In the genomic region with DNA sequence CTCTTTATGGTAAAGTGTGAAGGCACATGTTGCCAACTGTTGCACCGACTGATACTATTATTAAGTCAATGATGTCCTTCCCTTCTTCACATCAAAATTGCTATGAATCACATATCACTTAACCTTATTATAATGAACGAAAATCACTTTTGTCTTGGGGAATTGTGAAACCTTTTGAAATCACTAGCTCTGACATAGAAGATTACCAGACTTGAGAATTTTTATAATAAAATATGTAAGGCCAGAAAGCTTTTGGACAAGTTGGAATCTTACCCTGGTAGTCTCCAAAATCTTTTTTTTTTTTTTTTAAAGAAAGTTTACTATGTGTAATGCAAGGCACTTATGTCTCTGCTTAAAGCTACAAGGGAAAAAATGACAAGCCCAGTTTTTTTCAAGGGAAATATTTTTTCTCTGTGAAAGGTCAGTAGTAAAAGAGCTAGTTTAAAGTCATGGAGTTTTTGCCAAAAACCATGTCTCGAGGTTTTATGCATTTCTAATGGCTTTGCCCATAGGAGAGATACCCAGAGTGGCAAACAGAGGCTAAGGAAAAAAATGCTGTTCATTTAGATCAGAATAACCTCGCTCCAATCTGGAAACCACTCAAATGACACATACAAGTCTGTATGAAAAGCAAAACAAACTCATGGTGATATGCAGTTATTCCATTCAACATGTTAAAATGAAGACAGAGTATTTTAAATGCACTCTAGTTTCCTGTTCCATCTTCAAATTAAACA, we compare ENCODE assay signal across 17 cellular contexts. TPM values are rescaled to one million over a fixed set of nuclear protein-coding genes. Genes with fewer than 3 reads are reported as not detected.
DNase-seq lines count a peak whose midpoint lies in the region; ATAC-seq, FAIRE-seq and TF ChIP-seq lines count a peak whose summit lies in the region.
"Had no signal": no experiment of that assay in that cellular context is flagged by ENCODE, and none has a peak within 500 bp of the region (broad histone marks: within the 10 kb centered on the region; RNA-seq: fewer than 3 reads in every experiment).

No MANE protein-coding gene starts in this region.

- in situ Hi-C loops in astrocyte of the cerebellum (cut with HindIII; ENCODE audit: low sequenced_read_pairs) = no loop called here

- FAIRE-seq in A549 (lab: Jason Lieb, UNC) = no peak
- FAIRE-seq: frontal cortex, GM18507, TTC549 had no signal

- DNase-seq in A549 (ENCODE audit: low read depth in 1 of 2, low spot score in 1 of 2) (no peak), HCEC 1CT (peak; percentile 44), astrocyte of the cerebellum (ENCODE audit: low read depth) (peak; percentile 15), NCI-H2227 (lab: John Stamatoyannopoulos, UW; ENCODE audit: unreplicated experiment) (no peak), MV-4-11 (lab: John Stamatoyannopoulos, UW) (no peak), NCI-H526 treated with DMSO at 0.1 percent for 48 hours (lab: John Stamatoyannopoulos, UW) (no peak)
- DNase-seq: cortex of kidney, H7, NCI-H2029, SIG-M5 had no signal

- H3K4me2 ChIP-seq in A549 = peak overlapping the region; percentile 85
- H3K4me2 ChIP-seq: BLaER1 had no signal

- TF ChIP-seq CTCF in A549 (IDR thresholded peaks at IDR 0.05) (no peak), astrocyte of the cerebellum (IDR thresholded peaks at IDR 0.05; ENCODE audit: low read depth, low read length, missing control alignments) (no peak)

- H3K4me1 ChIP-seq in A549 = peaks cover 44% of the 10 kb centered on the region
- H3K4me1 ChIP-seq in mesodermal cell (ENCODE audit: control insufficient read depth, insufficient read depth, low read length, poor library complexity, severe bottlenecking) = peaks cover 19% of the 10 kb centered on the region
- H3K4me1 ChIP-seq: BLaER1, parathyroid adenoma had no signal

- CTCF ChIA-PET in A549 (lab: Yijun Ruan, JAX) = interaction anchor here (0.6 to 1.7 kb wide), 4 partner anchors 40 to 379 kb away, joined by 3 to 4 read pairs (median 4); no protein-coding TSS in a partner anchor

- WGBS in A549 (ENCODE audit: missing lambda C conversion rate) = 76% methylated on average over 4 of the region's 4 CpGs
- WGBS in mesodermal cell (ENCODE audit: insufficient coverage in 2 of 2), 2 experiments = 83 to 100% methylated on average over 1 of the region's 4 CpGs

- H3K36me3 ChIP-seq in mesodermal cell (ENCODE audit: control insufficient read depth, insufficient read depth, low read length) = no peaks in the 10 kb centered on the region
- H3K36me3 ChIP-seq: BLaER1 had no signal

- no peak for TF ChIP-seq RAD21 in A549 (conservative IDR thresholded peaks at IDR 0.05 in 1 of 2, IDR thresholded peaks at IDR 0.05 in 1 of 2)

- H3K27ac ChIP-seq in A549 = peak overlapping the region; percentile 83 to 86
- H3K27ac ChIP-seq in mesodermal cell (ENCODE audit: low read depth, low read length, severe bottlenecking) = peak overlapping the region; percentile 83
- H3K27ac ChIP-seq: BLaER1, parathyroid adenoma had no signal

- ATAC-seq in A549 (no peak), esophagus mucosa (no peak)

- no peak for TF ChIP-seq EP300 in A549 (IDR thresholded peaks at IDR 0.05)

- H3K4me3 ChIP-seq in A549 (no peak overlapping the region), astrocyte of the cerebellum (ENCODE audit: low read depth, low read length) (no peak overlapping the region), mesodermal cell (ENCODE audit: extremely low read depth, insufficient read depth, low read length, poor library complexity, severe bottlenecking) (no peak overlapping the region)
- H3K4me3 ChIP-seq: BLaER1 had no signal

- TF ChIP-seq POLR2A in A549 (IDR thresholded peaks at IDR 0.05; ENCODE audit: low read length) = no peak

- POLR2A ChIA-PET in A549 (lab: Yijun Ruan, JAX) = interaction anchor here (0.7 to 2.0 kb wide), 3 partner anchors 36 to 330 kb away, joined by 5 to 9 read pairs (median 5); a partner anchor contains a TSS

- no peaks in the 10 kb centered on the region for H3K9me3 ChIP-seq in A549
- no peaks in the 10 kb centered on the region for H3K9me3 ChIP-seq in mesodermal cell (ENCODE audit: control insufficient read depth, low read length)
- H3K9me3 ChIP-seq: BLaER1 had no signal

TF ChIP-seq in A549, 52 proteins besides CTCF, POLR2A, EP300 and RAD21:
- no peak for TF ChIP-seq MAFK (IDR thresholded peaks at IDR 0.05; ENCODE audit: partially characterized antibody)
- no peak for TF ChIP-seq HDAC2 (IDR thresholded peaks at IDR 0.05)
- no peak for TF ChIP-seq PHF8 (IDR thresholded peaks at IDR 0.05; ENCODE audit: borderline replicate concordance, low read depth)
- TF ChIP-seq KDM5A (IDR thresholded peaks at IDR 0.05) = no peak
- TF ChIP-seq BHLHE40 (IDR thresholded peaks at IDR 0.05; ENCODE audit: low read depth, low read length) = no peak
- TF ChIP-seq, protein P1, sequence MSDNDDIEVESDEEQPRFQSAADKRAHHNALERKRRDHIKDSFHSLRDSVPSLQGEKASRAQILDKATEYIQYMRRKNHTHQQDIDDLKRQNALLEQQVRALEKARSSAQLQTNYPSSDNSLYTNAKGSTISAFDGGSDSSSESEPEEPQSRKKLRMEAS (IDR thresholded peaks at IDR 0.05) = no peak
- TF ChIP-seq, protein P2, sequence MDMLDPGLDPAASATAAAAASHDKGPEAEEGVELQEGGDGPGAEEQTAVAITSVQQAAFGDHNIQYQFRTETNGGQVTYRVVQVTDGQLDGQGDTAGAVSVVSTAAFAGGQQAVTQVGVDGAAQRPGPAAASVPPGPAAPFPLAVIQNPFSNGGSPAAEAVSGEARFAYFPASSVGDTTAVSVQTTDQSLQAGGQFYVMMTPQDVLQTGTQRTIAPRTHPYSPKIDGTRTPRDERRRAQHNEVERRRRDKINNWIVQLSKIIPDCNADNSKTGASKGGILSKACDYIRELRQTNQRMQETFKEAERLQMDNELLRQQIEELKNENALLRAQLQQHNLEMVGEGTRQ (IDR thresholded peaks at IDR 0.05) = no peak
- no peak for TF ChIP-seq ZSCAN20 (CRISPR knock-in tag; IDR thresholded peaks at IDR 0.05)

RNA-seq across cellular contexts. Expression of a gene that starts 36.7 kb away (rescaled TPM):
- 24.2 and 26.1 TPM in 2 replicates for polyA plus RNA-seq in A549 (2011; rRNA removed)
- 2.7 and 3.9 TPM in 2 replicates for polyA plus RNA-seq in A549 (2012; cell fraction: cytosol; rRNA removed)
- 2.1 and 2.2 TPM in 2 replicates for polyA plus RNA-seq in A549 (2012; cell fraction: nucleus; rRNA removed)
- 10.5 to 11.0 TPM (median 10.6 TPM) in 3 replicates for polyA plus RNA-seq in A549 (2017; fragmentation: RNase III; extraction: RNeasy Plus Mini Kit Qiagen cat#74134 plus additional on column Dnase treatment)
- polyA minus RNA-seq in A549 (2011; rRNA and poly(A)+ RNA removed) = 34.7 and 47.2 TPM in 2 replicates
- 25.0 TPM for polyA plus RNA-seq in mesodermal cell (2013, experiment 1 of 2)
- 25.6 TPM for polyA plus RNA-seq in mesodermal cell (2013, experiment 2 of 2)
- total RNA-seq in esophagus mucosa = 18.2 TPM

Comparison
In these comparisons a context has a peak if more than half of its experiments do, and no peak if none do; other contexts are left out.
1. DNase-seq: peak in HCEC 1CT (single experiment) and astrocyte of the cerebellum (single experiment); none in A549 (0 of 2), NCI-H2227 (single experiment), MV-4-11 (single experiment) and NCI-H526 treated with DMSO at 0.1 percent for 48 hours (single experiment).